23 cellular contexts compared by ENCODE assay signal in genomic region chr11:71473793-71474080, GRCh38. TPM values are rescaled to one million over a fixed set of nuclear protein-coding genes. Genes with fewer than 3 reads are reported as not detected.
DNase-seq lines count a peak whose midpoint lies in the region; ATAC-seq, FAIRE-seq and TF ChIP-seq lines count a peak whose summit lies in the region.
"Had no signal": no experiment of that assay in that cellular context is flagged by ENCODE, and none has a peak within 500 bp of the region (broad histone marks: within the 10 kb centered on the region; RNA-seq: fewer than 3 reads in every experiment).

No MANE protein-coding gene starts in this region.

- H2AFZ ChIP-seq in GM12878 (ENCODE audit: control insufficient read depth, low read depth, low read length) (no peak overlapping the region), neuronal stem cell (ENCODE audit: low read length) (no peak overlapping the region)
- H2AFZ ChIP-seq: GM23248 had no signal

- no peak for ATAC-seq in GM12878
- ATAC-seq: CD8-positive, alpha-beta T cell had no signal

- H3K14ac ChIP-seq in neuronal stem cell (ENCODE audit: low read length) = peak overlapping the region; percentile 91

- intact Hi-C loops in cardiac septum (cut with DNase I) = no loop called here
- intact Hi-C loops in left ventricle myocardium inferior (cut with micrococcal nuclease) = no loop called here
- intact Hi-C loops in GM12878 (cut with micrococcal nuclease; ENCODE audit: unreplicated experiment) = no loop called here

- H3K9me3 ChIP-seq in left ventricle myocardium inferior (replicated peaks) (no peaks in the 10 kb centered on the region), BLaER1 (peaks cover 10% of the 10 kb centered on the region), GM12878 (replicated peaks; ENCODE audit: control insufficient read depth, insufficient read depth, low read length) (no peaks in the 10 kb centered on the region), neuronal stem cell (replicated peaks in 1 of 2; ENCODE audit: control insufficient read depth in 2 of 2, insufficient read depth in 1 of 2, low read depth in 1 of 2, low read length in 2 of 2) (peaks cover 2% of the 10 kb centered on the region in 2 donors)

- CTCF ChIA-PET in GM12878 (lab: Yijun Ruan, JAX) = no interaction called here

- DNase-seq in cardiac septum (ENCODE audit: low spot score) (peak; percentile 47), left ventricle myocardium inferior (no peak), GM12878 (ENCODE audit: low read depth, low spot score) (no peak), neuronal stem cell (ENCODE audit: low spot score) (no peak), NCI-H446 treated with DMSO at 0.1 percent for 48 hours (lab: John Stamatoyannopoulos, UW) (no peak), foreskin melanocyte (no peak), superior temporal gyrus (ENCODE audit: extremely low spot score) (no peak)
- DNase-seq: Caco-2; CD4-positive, CD25-positive, alpha-beta regulatory T cell; DMS153; DND-41; GM23248; H7; HCEC 1CT had no signal

- 97% methylated on average over 14 of the region's 14 CpGs for WGBS in GM12878 (ENCODE audit: insufficient coverage, insufficient replicate concordance, low lambda C conversion rate, missing lambda C conversion rate)
- WGBS in neuronal stem cell (ENCODE audit: extremely low coverage in 2 of 2, insufficient read length in 2 of 2, insufficient replicate concordance in 1 of 2), 2 donors = no CpG with 5 or more reads among the region's 14 CpGs

- no peak overlapping the region for H2BK120ac ChIP-seq in neuronal stem cell (ENCODE audit: low read depth, low read length)

- peak overlapping the region; percentile 94 for H3K23ac ChIP-seq in neuronal stem cell (ENCODE audit: low read depth, low read length, poor library complexity)

- H2BK12ac ChIP-seq in neuronal stem cell (ENCODE audit: low read length) = no peak overlapping the region

- H4K20me1 ChIP-seq in BLaER1 (no peaks in the 10 kb centered on the region), GM12878 (ENCODE audit: control insufficient read depth, insufficient read depth) (no peaks in the 10 kb centered on the region)

- no peaks in the 10 kb centered on the region for H3K79me1 ChIP-seq in neuronal stem cell (ENCODE audit: low read depth, low read length)

- TF ChIP-seq POLR2A in GM12878 (IDR thresholded peaks at IDR 0.05; ENCODE audit: low read depth, low read length) = 0 out of 2 replicates have a peak, but pooled peaks have one; percentile 26

- POLR2A ChIA-PET in GM12878 (lab: Charles Lee) = no interaction called here

- no peak overlapping the region for H4K8ac ChIP-seq in neuronal stem cell (ENCODE audit: low read depth, low read length)

- H3K27me3 ChIP-seq in left ventricle myocardium inferior (ENCODE audit: low read depth) (no peaks in the 10 kb centered on the region), BLaER1 (no peaks in the 10 kb centered on the region), GM12878 (replicated peaks in 1 of 2; ENCODE audit: control insufficient read depth in 2 of 2, insufficient read depth in 2 of 2, low read length in 1 of 2) (no peaks in the 10 kb centered on the region), neuronal stem cell (ENCODE audit: control insufficient read depth in 3 of 3, insufficient read depth in 3 of 3, low read depth in 1 of 3, low read length in 3 of 3) (no peaks in the 10 kb centered on the region)

- RAD21 ChIA-PET in GM12878 (lab: Charles Lee; ENCODE audit: unreplicated experiment) = no interaction called here

- no peak overlapping the region for H3K27ac ChIP-seq in left ventricle myocardium inferior (replicated peaks)
- peak overlapping the region; percentile 77 for H3K27ac ChIP-seq in BLaER1
- H3K27ac ChIP-seq in GM12878 (ENCODE audit: control insufficient read depth, insufficient read depth) = no peak overlapping the region
- no peak overlapping the region for H3K27ac ChIP-seq in neuronal stem cell (replicated peaks; ENCODE audit: low read length)
- H3K27ac ChIP-seq: C4-2B, GM23248 had no signal

- H3K4me2 ChIP-seq in BLaER1 (no peak overlapping the region), GM12878 (ENCODE audit: control insufficient read depth, insufficient read depth) (no peak overlapping the region), neuronal stem cell (ENCODE audit: insufficient read depth, low read length, poor library complexity, severe bottlenecking) (no peak overlapping the region)

- H4K91ac ChIP-seq in neuronal stem cell (ENCODE audit: low read depth, low read length, poor library complexity) = no peak overlapping the region

- no peak overlapping the region for H2BK15ac ChIP-seq in neuronal stem cell (ENCODE audit: low read length)

- no peak overlapping the region for H3K18ac ChIP-seq in neuronal stem cell (ENCODE audit: low read length)

- FAIRE-seq in GM12878 (lab: Jason Lieb, UNC) = no peak
- FAIRE-seq: G401.6, GM19239, H1 had no signal

- no peak overlapping the region for H3K4me3 ChIP-seq in left ventricle myocardium inferior
- no peak overlapping the region for H3K4me3 ChIP-seq in BLaER1
- H3K4me3 ChIP-seq in GM12878 = no peak overlapping the region
- H3K4me3 ChIP-seq in neuronal stem cell (ENCODE audit: low read length in 2 of 2) = no peak overlapping the region
- H3K4me3 ChIP-seq: GM23248 had no signal

- in situ Hi-C loops in GM12878 (cut with MboI) = no loop called here

- BruUV-seq in GM12878 (replicated peaks; lab: Mats Ljungman, UMichigan) = no TSS peak

- no peaks in the 10 kb centered on the region for H3K79me2 ChIP-seq in GM12878 (ENCODE audit: control insufficient read depth, insufficient read depth, low read length)

- no peak overlapping the region for H2AK5ac ChIP-seq in neuronal stem cell (ENCODE audit: low read depth, low read length)

- peak overlapping the region; percentile 61 for H2BK5ac ChIP-seq in neuronal stem cell (ENCODE audit: low read length)

- no peak for TF ChIP-seq RAD21 in GM12878 (IDR thresholded peaks at IDR 0.05; ENCODE audit: insufficient read depth, low read depth, low read length)

- H3K36me3 ChIP-seq in left ventricle myocardium inferior (peaks cover 71% of the 10 kb centered on the region), BLaER1 (peaks cover 78% of the 10 kb centered on the region), GM12878 (ENCODE audit: control insufficient read depth in 2 of 2, insufficient read depth in 2 of 2, low read length in 1 of 2) (peaks cover 20 to 32% of the 10 kb centered on the region in 2 experiments), neuronal stem cell (replicated peaks in 1 of 2; ENCODE audit: control insufficient read depth in 2 of 2, insufficient read depth in 2 of 2, low read length in 2 of 2) (peaks cover 12 to 65% of the 10 kb centered on the region in 2 donors)

- TF ChIP-seq CTCF in left ventricle myocardium inferior (IDR thresholded peaks at IDR 0.05; ENCODE audit: borderline replicate concordance) (no peak), GM12878 (IDR thresholded peaks at IDR 0.05 in 2 of 3, conservative IDR thresholded peaks at IDR 0.05 in 1 of 3; ENCODE audit: control insufficient read depth in 2 of 3, extremely low read depth in 1 of 3, insufficient read depth in 1 of 3, low read depth in 3 of 3, low read length in 3 of 3) (no peak)

- TF ChIP-seq EP300 in GM12878 (IDR thresholded peaks at IDR 0.05; ENCODE audit: borderline replicate concordance in 1 of 2, control insufficient read depth in 1 of 2, low read depth in 2 of 2, low read length in 2 of 2) = no peak

- H3K4ac ChIP-seq in neuronal stem cell (ENCODE audit: low read length) = no peak overlapping the region

- H3K9ac ChIP-seq in BLaER1 (no peak overlapping the region), GM12878 (ENCODE audit: control insufficient read depth, insufficient read depth, low read length) (no peak overlapping the region), neuronal stem cell (ENCODE audit: low read depth, low read length, poor library complexity) (no peak overlapping the region)
- H3K9ac ChIP-seq: GM23248 had no signal

- SMC1A ChIA-PET in GM12878 (lab: Charles Lee; ENCODE audit: uncharacterized antibody, unreplicated experiment) = no interaction called here

- H3K4me1 ChIP-seq in left ventricle myocardium inferior (no peaks in the 10 kb centered on the region), BLaER1 (peaks cover 50% of the 10 kb centered on the region), GM12878 (ENCODE audit: control insufficient read depth, insufficient read depth, low read length) (no peaks in the 10 kb centered on the region), neuronal stem cell (ENCODE audit: control insufficient read depth in 2 of 2, insufficient read depth in 1 of 2, low read depth in 1 of 2, low read length in 2 of 2) (peaks cover 0 to 9% of the 10 kb centered on the region in 2 donors)

RNA-seq across cellular contexts. Expression of gene NADSYN1, which starts 20.7 kb away (rescaled TPM):
- 22.0 TPM for total RNA-seq in cardiac septum
- total RNA-seq in left ventricle myocardium inferior = 17.5 TPM
- 486 and 543 TPM in 2 replicates for total RNA-seq in GM12878 (2013; cell fraction: nucleolus; rRNA removed)
- total RNA-seq in GM12878 (2014; rRNA removed) = 83.2 and 89.2 TPM in 2 replicates
- total RNA-seq in GM12878 (2014; rRNA removed; fragmentation: Illumina TruSeq; extraction: Trizol) = 57.4 and 57.5 TPM in 2 replicates
- total RNA-seq in GM12878 (2021) = 83.1 and 90.2 TPM in 2 replicates
- 55.1 TPM for polyA plus RNA-seq in GM12878 (2011; ENCODE audit: low read depth)
- 62.0 and 75.2 TPM in 2 replicates for polyA plus RNA-seq in GM12878 (2011; rRNA removed)
- 73.7 and 88.1 TPM in 2 replicates for polyA plus RNA-seq in GM12878 (2011; cell fraction: cytosol; rRNA removed)
- polyA plus RNA-seq in GM12878 (2011; cell fraction: nucleus; rRNA removed) = 631 and 743 TPM in 2 replicates
- polyA plus RNA-seq in GM12878 (2012) = 104 and 105 TPM in 2 replicates
- polyA plus RNA-seq in GM12878 (2014; fragmentation: Illumina TruSeq; extraction: Trizol) = 51.4 and 57.4 TPM in 2 replicates
- 10 to 100 TPM; 12.2 to 18.8 TPM for polyA plus RNA-seq in GM12878 (2014; fragmentation: Nextera tagmentation; extraction: Ambion mirVana)
- 88.9 and 89.0 TPM in 2 replicates for polyA plus RNA-seq in GM12878 (2014; rRNA removed)
- 10 to 100 TPM; 66.7 to 72.3 TPM for polyA plus RNA-seq in GM12878 (2016; fragmentation: Nextera tagmentation; extraction: Ambion mirVana)
- 119 and 154 TPM in 2 replicates for polyA minus RNA-seq in GM12878 (2011; rRNA and poly(A)+ RNA removed)
- polyA minus RNA-seq in GM12878 (2011; cell fraction: cytosol; rRNA and poly(A)+ RNA removed) = 29.8 and 31.1 TPM in 2 replicates
- 209 and 266 TPM in 2 replicates for polyA minus RNA-seq in GM12878 (2011; cell fraction: nucleus; rRNA and poly(A)+ RNA removed)
- 16.3 TPM for polyA plus RNA-seq in neuronal stem cell (2013, experiment 1 of 2)
- 16.8 TPM for polyA plus RNA-seq in neuronal stem cell (2013, experiment 2 of 2)

RNA-seq across cellular contexts. Expression of gene DHCR7, which starts 25.5 kb away (rescaled TPM):
- 31.2 TPM for total RNA-seq in cardiac septum
- total RNA-seq in left ventricle myocardium inferior = 39.1 TPM
- total RNA-seq in GM12878 (2013; cell fraction: nucleolus; rRNA removed) = 48.9 and 54.3 TPM in 2 replicates
- total RNA-seq in GM12878 (2014; rRNA removed) = 86.7 and 92.6 TPM in 2 replicates
- total RNA-seq in GM12878 (2014; rRNA removed; fragmentation: Illumina TruSeq; extraction: Trizol) = 30.7 and 31.2 TPM in 2 replicates
- 115 and 126 TPM in 2 replicates for total RNA-seq in GM12878 (2021)
- polyA plus RNA-seq in GM12878 (2011; ENCODE audit: low read depth) = 47.8 TPM
- 36.1 and 106 TPM in 2 replicates for polyA plus RNA-seq in GM12878 (2011; rRNA removed)
- polyA plus RNA-seq in GM12878 (2011; cell fraction: cytosol; rRNA removed) = 89.5 and 113 TPM in 2 replicates
- 78.6 and 90.6 TPM in 2 replicates for polyA plus RNA-seq in GM12878 (2011; cell fraction: nucleus; rRNA removed)
- polyA plus RNA-seq in GM12878 (2012) = 84.3 and 96.6 TPM in 2 replicates
- polyA plus RNA-seq in GM12878 (2014; fragmentation: Illumina TruSeq; extraction: Trizol) = 54.0 and 92.0 TPM in 2 replicates
- 10 to 100 TPM in 1 of 2 experiments, 1 to 10 TPM in 1; 4.2 to 13.8 TPM for polyA plus RNA-seq in GM12878 (2014; fragmentation: Nextera tagmentation; extraction: Ambion mirVana)
- polyA plus RNA-seq in GM12878 (2014; rRNA removed) = 67.8 and 79.5 TPM in 2 replicates
- 10 to 100 TPM; 46.1 to 47.8 TPM for polyA plus RNA-seq in GM12878 (2016; fragmentation: Nextera tagmentation; extraction: Ambion mirVana)
- 90.8 and 101 TPM in 2 replicates for polyA minus RNA-seq in GM12878 (2011; rRNA and poly(A)+ RNA removed)
- 66.6 and 73.7 TPM in 2 replicates for polyA minus RNA-seq in GM12878 (2011; cell fraction: cytosol; rRNA and poly(A)+ RNA removed)
- polyA minus RNA-seq in GM12878 (2011; cell fraction: nucleus; rRNA and poly(A)+ RNA removed) = 26.7 and 44.7 TPM in 2 replicates
- 138 TPM for polyA plus RNA-seq in neuronal stem cell (2013, experiment 1 of 2)
- 140 TPM for polyA plus RNA-seq in neuronal stem cell (2013, experiment 2 of 2)

RNA-seq across cellular contexts. Expression of gene KRTAP5-7, which starts 53.3 kb away (rescaled TPM):
- not detected for total RNA-seq in cardiac septum
- not detected for total RNA-seq in left ventricle myocardium inferior
- total RNA-seq in GM12878 (2013; cell fraction: nucleolus; rRNA removed) = 0.46 and 0.59 TPM in 2 replicates
- total RNA-seq in GM12878 (2014; rRNA removed) = 0.05 TPM in 1 of 2 replicates, not detected in the other
- not detected in 2 replicates for total RNA-seq in GM12878 (2014; rRNA removed; fragmentation: Illumina TruSeq; extraction: Trizol)
- total RNA-seq in GM12878 (2021) = not detected in 2 replicates
- not detected for polyA plus RNA-seq in GM12878 (2011; ENCODE audit: low read depth)
- polyA plus RNA-seq in GM12878 (2011; rRNA removed) = 0.07 and 0.10 TPM in 2 replicates
- polyA plus RNA-seq in GM12878 (2011; cell fraction: cytosol; rRNA removed) = not detected in 2 replicates
- 0.48 and 0.76 TPM in 2 replicates for polyA plus RNA-seq in GM12878 (2011; cell fraction: nucleus; rRNA removed)
- 0.07 TPM in 1 of 2 replicates, not detected in the other for polyA plus RNA-seq in GM12878 (2012)
- polyA plus RNA-seq in GM12878 (2014; fragmentation: Illumina TruSeq; extraction: Trizol) = 0.15 and 0.17 TPM in 2 replicates
- polyA plus RNA-seq in GM12878 (2014; fragmentation: Nextera tagmentation; extraction: Ambion mirVana) = under 1 TPM in 1 of 2 experiments, not detected in 1; 0.23 TPM
- 0.23 TPM in 1 of 2 replicates, not detected in the other for polyA plus RNA-seq in GM12878 (2014; rRNA removed)
- not detected for polyA plus RNA-seq in GM12878 (2016; fragmentation: Nextera tagmentation; extraction: Ambion mirVana)
- 0.37 and 0.46 TPM in 2 replicates for polyA minus RNA-seq in GM12878 (2011; rRNA and poly(A)+ RNA removed)
- polyA minus RNA-seq in GM12878 (2011; cell fraction: cytosol; rRNA and poly(A)+ RNA removed) = not detected in 2 replicates
- 0.86 TPM in 1 of 2 replicates, not detected in the other for polyA minus RNA-seq in GM12878 (2011; cell fraction: nucleus; rRNA and poly(A)+ RNA removed)
- polyA plus RNA-seq in neuronal stem cell (2013, experiment 1 of 2) = 0.03 TPM
- polyA plus RNA-seq in neuronal stem cell (2013, experiment 2 of 2) = not detected
- total RNA-seq: A172; A673; Caco-2; CD4-positive, CD25-positive, alpha-beta regulatory T cell; CD8-positive, alpha-beta T cell; GM23248; H1; H7 had no signal
- polyA plus RNA-seq: BJ; CD4-positive, CD25-positive, alpha-beta regulatory T cell; GM23248; H1 had no signal
